In genomic region chr5:163696270-163696887, GRCh38 we compare ENCODE assay signal across 7 cellular contexts.
A peak's percentile ranks its signal among the peaks of the same experiment; 100 is the strongest.
DNase-seq lines count a peak whose midpoint lies in the region; ATAC-seq, FAIRE-seq and TF ChIP-seq lines count a peak whose summit lies in the region.

No MANE protein-coding gene starts in this region.

- no peaks in the 10 kb centered on the region for H3K4me1 ChIP-seq in liver (ENCODE audit: control insufficient read depth in 4 of 4, insufficient read depth in 4 of 4, low read length in 3 of 4)

- peak; percentile 60 for DNase-seq in HTR-8/SVneo (ENCODE audit: insufficient read length, low spot score)
- peak; percentile 87 for DNase-seq in OCI-M1 (lab: John Stamatoyannopoulos, UW)
- DNase-seq in choroid plexus epithelial cell (ENCODE audit: low read depth), result peak; percentile 92
- no peak for DNase-seq in T-helper 9 cell

- no peak for FAIRE-seq in HTR-8/SVneo (lab: Jason Lieb, UNC)

- no peaks in the 10 kb centered on the region for H3K9me3 ChIP-seq in liver (ENCODE audit: control insufficient read depth in 4 of 4, low read length in 3 of 4)

- peak; percentile 91 for ATAC-seq in GM21737 (IDR thresholded peaks at IDR 0.05; ENCODE audit: unreplicated experiment)

- no peaks in the 10 kb centered on the region for H3K27me3 ChIP-seq in liver (ENCODE audit: control insufficient read depth in 4 of 4, insufficient read depth in 4 of 4, low read length in 3 of 4)

- 16% methylated on average over 10 of the region's 10 CpGs for WGBS in liver

- peak; percentile 73 for TF ChIP-seq CTCF in GM12873 (IDR thresholded peaks at IDR 0.05; ENCODE audit: insufficient read depth, low read depth, low read length, missing control alignments)
- TF ChIP-seq CTCF in choroid plexus epithelial cell (conservative IDR thresholded peaks at IDR 0.05; ENCODE audit: low read depth, low read length), result peak; percentile 89
- peak; percentile 58 for TF ChIP-seq CTCF in liver (IDR thresholded peaks at IDR 0.05; ENCODE audit: low read depth, low read length, missing input control)

- peak; percentile 86 to 89 for TF ChIP-seq RAD21 in liver (IDR thresholded peaks at IDR 0.05)

- H3K9ac ChIP-seq in liver (ENCODE audit: low read depth in 1 of 2, low read length in 2 of 2), result no peak overlapping the region

- no peak overlapping the region for H3K27ac ChIP-seq in liver (ENCODE audit: low read depth in 1 of 2, low read length in 2 of 2)

- H3K4me3 ChIP-seq in choroid plexus epithelial cell (ENCODE audit: low read depth, low read length) (no peak overlapping the region), liver (ENCODE audit: low read depth in 1 of 3, low read length in 3 of 3) (no peak overlapping the region)

- H3K36me3 ChIP-seq in liver (ENCODE audit: control insufficient read depth in 4 of 4, insufficient read depth in 3 of 4, low read depth in 1 of 4, low read length in 3 of 4), result no peaks in the 10 kb centered on the region

TF ChIP-seq in liver, 16 proteins besides CTCF, POLR2A, EP300 and RAD21:
- TF ChIP-seq GABPA (IDR thresholded peaks at IDR 0.05 in 1 of 2, conservative IDR thresholded peaks at IDR 0.05 in 1 of 2) (no peak), SP1 (IDR thresholded peaks at IDR 0.05) (no peak), ATF3 (IDR thresholded peaks at IDR 0.05) (no peak), YY1 (IDR thresholded peaks at IDR 0.05) (no peak), EGR1 (IDR thresholded peaks at IDR 0.05; ENCODE audit: low read depth in 2 of 2) (no peak), REST (IDR thresholded peaks at IDR 0.05) (no peak), NR2F2 (IDR thresholded peaks at IDR 0.05) (no peak), FOXA1 (IDR thresholded peaks at IDR 0.05) (no peak), ZBTB33 (IDR thresholded peaks at IDR 0.05) (no peak), HNF4G (IDR thresholded peaks at IDR 0.05) (no peak), FOXA2 (IDR thresholded peaks at IDR 0.05) (no peak), TAF1 (conservative IDR thresholded peaks at IDR 0.05) (no peak), HNF4A (conservative IDR thresholded peaks at IDR 0.05) (no peak)
TF ChIP-seq in liver: peak in this region for 0.
